ENCODE assay signal across 9 cellular contexts in genomic region chr9:2469681-2470141, GRCh38.
DNase-seq lines count a peak whose midpoint lies in the region; FAIRE-seq and TF ChIP-seq lines count a peak whose summit lies in the region.
"Had no signal": no experiment of that assay in that cellular context is flagged by ENCODE, and none has a peak within 500 bp of the region (broad histone marks: within the 10 kb centered on the region; RNA-seq: fewer than 3 reads in every experiment).

No MANE protein-coding gene starts in this region.

- no peak overlapping the region for H2AK5ac ChIP-seq in H1 (ENCODE audit: low read depth, low read length)

- H2BK20ac ChIP-seq in H1 (ENCODE audit: low read length): no peak overlapping the region

- H3K4me3 ChIP-seq in LNCaP clone FGC (ENCODE audit: low read depth, low read length) (no peak overlapping the region), H1 (ENCODE audit: extremely low read depth in 1 of 4, insufficient read depth in 2 of 4, low read depth in 3 of 4, low read length in 4 of 4) (no peak overlapping the region)

- no peaks in the 10 kb centered on the region for H3K27me3 ChIP-seq in H1 (replicated peaks in 1 of 4; ENCODE audit: control insufficient read depth in 3 of 4, extremely low read depth in 1 of 4, insufficient read depth in 3 of 4, low read length in 3 of 4)
- H3K27me3 ChIP-seq: neutrophil had no signal

- WGBS in H1 (ENCODE audit: extremely low coverage in 1 of 2, insufficient coverage in 1 of 2, insufficient read length in 1 of 2, insufficient replicate concordance in 2 of 2, low coverage in 1 of 2, low lambda C conversion rate in 2 of 2, missing lambda C conversion rate in 1 of 2), 2 experiments: 80% methylated on average over 6 of the region's 6 CpGs; no CpG with 5 or more reads in 1 of the 2 experiments

- H2BK120ac ChIP-seq in H1 (replicated peaks; ENCODE audit: low read depth, low read length): no peak overlapping the region

- no peak overlapping the region for H2BK5ac ChIP-seq in H1 (ENCODE audit: low read depth, low read length)

- H3K79me2 ChIP-seq in H1 (ENCODE audit: control insufficient read depth in 1 of 2, insufficient read depth in 2 of 2, low read length in 2 of 2): no peaks in the 10 kb centered on the region

- no peak overlapping the region for H3K27ac Mint-ChIP-seq in mesothelial cell of epicardium
- no peak overlapping the region for H3K27ac Mint-ChIP-seq in T-helper 2 cell treated with Interferon-gamma antibody and Interleukin-4, amounts not matched to agents 5 μg/mL and 100 μg/mL, for 36 hours

- H3K4me3 Mint-ChIP-seq in mesothelial cell of epicardium: no peak overlapping the region
- H3K4me3 Mint-ChIP-seq in T-helper 2 cell treated with Interferon-gamma antibody and Interleukin-4, amounts not matched to agents 5 μg/mL and 100 μg/mL, for 36 hours: no peak overlapping the region

- no peaks in the 10 kb centered on the region for H3K79me1 ChIP-seq in H1 (ENCODE audit: low read depth, low read length)

- DNase-seq in NCI-H748 (lab: John Stamatoyannopoulos, UW; ENCODE audit: unreplicated experiment) (peak; percentile 26), NCI-H748 treated with DMSO at 0.1 percent for 48 hours (lab: John Stamatoyannopoulos, UW) (no peak), LNCaP clone FGC (ENCODE audit: low read depth) (no peak), H1 (ENCODE audit: low read depth in 1 of 2, low spot score in 2 of 2) (peak in 1 of 2 experiments; percentile 5), retina (peak; percentile 30), mesothelial cell of epicardium (ENCODE audit: low spot score in 2 of 2, unreplicated experiment in 2 of 2) (no peak), NCI-H2227 (lab: John Stamatoyannopoulos, UW; ENCODE audit: unreplicated experiment) (no peak)
- DNase-seq in T-helper 2 cell treated with Interferon-gamma antibody and Interleukin-4, amounts not matched to agents 5 μg/mL and 100 μg/mL, for 36 hours (ENCODE audit: low spot score): no peak

- peaks cover 7% of the 10 kb centered on the region for H3K36me3 Mint-ChIP-seq in mesothelial cell of epicardium
- no peaks in the 10 kb centered on the region for H3K36me3 Mint-ChIP-seq in T-helper 2 cell treated with Interferon-gamma antibody and Interleukin-4, amounts not matched to agents 5 μg/mL and 100 μg/mL, for 36 hours (ENCODE audit: low read depth)

- no peak overlapping the region for H3K18ac ChIP-seq in H1 (ENCODE audit: extremely low read depth, low read length)

- H3K9me3 Mint-ChIP-seq in mesothelial cell of epicardium: peaks cover 5% of the 10 kb centered on the region
- H3K9me3 Mint-ChIP-seq in T-helper 2 cell treated with Interferon-gamma antibody and Interleukin-4, amounts not matched to agents 5 μg/mL and 100 μg/mL, for 36 hours: peaks cover 1% of the 10 kb centered on the region

- no peak overlapping the region for H3K23ac ChIP-seq in H1 (ENCODE audit: insufficient read length)

- H3K4me1 Mint-ChIP-seq in mesothelial cell of epicardium: peaks cover 32% of the 10 kb centered on the region
- no peaks in the 10 kb centered on the region for H3K4me1 Mint-ChIP-seq in T-helper 2 cell treated with Interferon-gamma antibody and Interleukin-4, amounts not matched to agents 5 μg/mL and 100 μg/mL, for 36 hours (ENCODE audit: low read depth)

- TF ChIP-seq CTCF in LNCaP clone FGC (IDR thresholded peaks at IDR 0.05; ENCODE audit: control insufficient read depth, extremely low read depth, insufficient read depth): peak; percentile 68
- peak; percentile 14 to 34 (median 26); a peak in 3 of 4 replicates for TF ChIP-seq CTCF in H1 (IDR thresholded peaks at IDR 0.05; ENCODE audit: control extremely low read depth in 1 of 3, insufficient read depth in 1 of 3, low read depth in 1 of 3, low read length in 3 of 3)
- TF ChIP-seq CTCF in mesothelial cell of epicardium (IDR thresholded peaks at IDR 0.05; ENCODE audit: unreplicated experiment): no peak

- H4K91ac ChIP-seq in H1 (replicated peaks; ENCODE audit: insufficient read length, low read length): no peak overlapping the region

- H3K4me1 ChIP-seq in H1 (replicated peaks in 1 of 4; ENCODE audit: control insufficient read depth in 3 of 4, insufficient read depth in 4 of 4, low read length in 3 of 4): peaks cover 0 to 3% (median 0%) of the 10 kb centered on the region in 4 experiments; a peak in 1 of 7 replicates

- H4K20me1 ChIP-seq in H1 (replicated peaks in 1 of 2; ENCODE audit: control insufficient read depth in 1 of 2, insufficient read depth in 2 of 2, low read length in 2 of 2): no peaks in the 10 kb centered on the region

- POLR2A ChIA-PET in H1 (lab: Charles Lee; ENCODE audit: partially characterized antibody): interaction anchor here (1.1 kb wide), 1 partner anchor 9 kb away, joined by 3 read pairs; no protein-coding TSS in a partner anchor

- H3K27me3 Mint-ChIP-seq in mesothelial cell of epicardium (ENCODE audit: low read depth): no peaks in the 10 kb centered on the region
- H3K27me3 Mint-ChIP-seq in T-helper 2 cell treated with Interferon-gamma antibody and Interleukin-4, amounts not matched to agents 5 μg/mL and 100 μg/mL, for 36 hours (ENCODE audit: low read depth): peaks cover 3% of the 10 kb centered on the region

- H2AFZ ChIP-seq in H1 (ENCODE audit: low read length): no peak overlapping the region

- H3K36me3 ChIP-seq in H1 (ENCODE audit: control insufficient read depth in 2 of 4, insufficient read depth in 4 of 4, low read length in 3 of 4): no peaks in the 10 kb centered on the region
- H3K36me3 ChIP-seq: neutrophil had no signal

- no peak overlapping the region for H3K14ac ChIP-seq in H1 (ENCODE audit: insufficient read length)

- no peak overlapping the region for H2BK15ac ChIP-seq in H1 (ENCODE audit: low read length)

- no peak overlapping the region for H4K8ac ChIP-seq in H1 (ENCODE audit: extremely low read depth, insufficient read depth, low read length)

- H3K27ac ChIP-seq in H1 (ENCODE audit: low read depth, low read length): no peak overlapping the region
- H3K27ac ChIP-seq: neutrophil had no signal

- H2BK12ac ChIP-seq in H1 (ENCODE audit: low read depth, low read length): no peak overlapping the region

- no peak overlapping the region for H3K4me2 ChIP-seq in H1 (ENCODE audit: insufficient read depth in 1 of 2, low read depth in 2 of 2, low read length in 2 of 2)

- H3K23me2 ChIP-seq in H1 (ENCODE audit: low read depth, low read length): no peaks in the 10 kb centered on the region

- no peak overlapping the region for H3K4ac ChIP-seq in H1 (replicated peaks; ENCODE audit: insufficient read length, low read depth, low read length)

- H3K9ac ChIP-seq in H1 (replicated peaks in 1 of 4; ENCODE audit: extremely low read depth in 1 of 4, low read depth in 3 of 4, low read length in 3 of 4): no peak overlapping the region

- peak; percentile 59 to 66 for TF ChIP-seq RAD21 in H1 (IDR thresholded peaks at IDR 0.05 in 1 of 2, conservative IDR thresholded peaks at IDR 0.05 in 1 of 2; ENCODE audit: low read depth in 2 of 2, low read length in 2 of 2)

- FAIRE-seq in H1 (lab: Jason Lieb, UNC): peak; percentile 45

- CTCF ChIA-PET in H1 (lab: Charles Lee; ENCODE audit: partially characterized antibody): interaction anchor here (1.1 to 1.3 kb wide), 4 partner anchors 9 to 288 kb away, joined by 3 read pairs; no protein-coding TSS in a partner anchor

- TF ChIP-seq EP300 in H1 (IDR thresholded peaks at IDR 0.05; ENCODE audit: borderline replicate concordance in 1 of 2, low read depth in 2 of 2, low read length in 2 of 2): no peak

- peaks cover 0 to 3% of the 10 kb centered on the region in 2 experiments; a peak in 1 of 4 replicates for H3K9me3 ChIP-seq in H1 (ENCODE audit: insufficient read depth in 2 of 2, low read depth in 1 of 2, low read length in 1 of 2)
- H3K9me3 ChIP-seq: neutrophil had no signal

- H4K5ac ChIP-seq in H1 (ENCODE audit: insufficient read length, low read depth, low read length): no peak overlapping the region

- no peak overlapping the region for H3K56ac ChIP-seq in H1 (replicated peaks; ENCODE audit: insufficient read length, low read depth, low read length)

- no peak for TF ChIP-seq POLR2A in H1 (IDR thresholded peaks at IDR 0.05; ENCODE audit: control extremely low read depth in 1 of 2, low read depth in 2 of 2, low read length in 2 of 2)

TF ChIP-seq in H1, 55 proteins besides CTCF, POLR2A, EP300 and RAD21:
- TF ChIP-seq CEBPB (IDR thresholded peaks at IDR 0.05; ENCODE audit: low read depth, low read length): no peak
- no peak for TF ChIP-seq YY1 (IDR thresholded peaks at IDR 0.05; ENCODE audit: low read depth, low read length)
- no peak for TF ChIP-seq CHD1 (IDR thresholded peaks at IDR 0.05; ENCODE audit: low read depth, low read length)
- no peak for TF ChIP-seq JUN (IDR thresholded peaks at IDR 0.05; ENCODE audit: low read depth, low read length)
- no peak for TF ChIP-seq KDM1A (IDR thresholded peaks at IDR 0.05; ENCODE audit: borderline replicate concordance, low read length)
- TF ChIP-seq NRF1 (IDR thresholded peaks at IDR 0.05; ENCODE audit: low read depth, low read length): no peak

Comparison
In these comparisons a context has a peak if more than half of its experiments do, and no peak if none do; other contexts are left out.
1. DNase-seq: peak in NCI-H748 (single experiment) and retina (single experiment); none in NCI-H748 treated with DMSO at 0.1 percent for 48 hours (single experiment), LNCaP clone FGC (single experiment), mesothelial cell of epicardium (0 of 2), T-helper 2 cell treated with Interferon-gamma antibody and Interleukin-4, amounts not matched to agents 5 μg/mL and 100 μg/mL, for 36 hours (single experiment) and NCI-H2227 (single experiment).